16 cellular contexts compared by ENCODE assay signal in the genomic region with DNA sequence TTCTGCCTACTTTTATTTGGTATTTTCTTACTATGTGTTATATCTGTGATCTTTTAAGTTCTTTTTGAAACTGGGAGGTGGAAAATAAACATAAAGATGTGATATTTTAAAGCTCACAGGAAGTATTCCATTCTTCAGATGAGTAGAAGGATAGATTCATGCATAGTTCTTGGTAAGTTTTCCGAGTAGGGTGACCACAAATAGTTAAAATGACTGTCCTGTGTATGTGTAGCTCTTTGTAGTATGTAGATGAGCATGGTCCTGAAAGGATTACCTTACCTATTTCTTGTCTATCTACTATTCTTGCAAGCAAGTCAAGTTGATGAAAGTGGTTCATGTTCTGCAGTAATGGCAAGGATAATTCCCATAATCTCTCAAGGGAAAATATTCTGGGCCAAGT.
"Had no signal": no experiment of that assay in that cellular context is flagged by ENCODE, and none has a peak within 500 bp of the region (broad histone marks: within the 10 kb centered on the region; RNA-seq: fewer than 3 reads in every experiment).

No MANE protein-coding gene starts in this region.

- H3K4me3 Mint-ChIP-seq: activated CD4-positive, alpha-beta memory T cell treated with anti-CD3 and anti-CD28 coated beads, Interleukin-2, amount 10 ng/mL, durations not matched to agents 7 days and 5 days; activated naive CD8-positive, alpha-beta T cell treated with anti-CD3 and anti-CD28 coated beads, Interleukin-2, amount 10 ng/mL, durations not matched to agents 7 days and 5 days; naive thymus-derived CD4-positive, alpha-beta T cell had no signal

- H3K4me1 Mint-ChIP-seq: activated naive CD8-positive, alpha-beta T cell treated with anti-CD3 and anti-CD28 coated beads, Interleukin-2, amount 10 ng/mL, durations not matched to agents 7 days and 5 days had no signal

- DNase-seq: activated CD4-positive, alpha-beta memory T cell treated with anti-CD3 and anti-CD28 coated beads, Interleukin-2, amount 10 ng/mL, durations not matched to agents 7 days and 5 days; activated naive CD8-positive, alpha-beta T cell treated with anti-CD3 and anti-CD28 coated beads, Interleukin-2, amount 10 ng/mL, durations not matched to agents 7 days and 5 days; amygdala; cerebellar nuclear complex; esophagus squamous epithelium; gastrocnemius medialis; hippocampal formation; kidney glomerular epithelial cell; left ventricle myocardium inferior; naive thymus-derived CD4-positive, alpha-beta T cell; stimulated activated CD4-positive, alpha-beta T cell treated with anti-CD3 and anti-CD28 coated beads, Interleukin-2, amount 100 ng/mL, for 48 hours; stimulated activated naive CD4-positive, alpha-beta T cell treated with Interleukin-2 at 50 U/mL for 16 hours; T-helper 9 cell had no signal

- H3K27me3 ChIP-seq: esophagus squamous epithelium, gastrocnemius medialis, tibial nerve had no signal

- H3K4me1 ChIP-seq: prostate gland had no signal

- H3K27me3 Mint-ChIP-seq: activated CD4-positive, alpha-beta memory T cell treated with anti-CD3 and anti-CD28 coated beads, Interleukin-2, amount 10 ng/mL, durations not matched to agents 7 days and 5 days; activated naive CD8-positive, alpha-beta T cell treated with anti-CD3 and anti-CD28 coated beads, Interleukin-2, amount 10 ng/mL, durations not matched to agents 7 days and 5 days; naive thymus-derived CD4-positive, alpha-beta T cell had no signal

- H3K9me3 Mint-ChIP-seq: activated CD4-positive, alpha-beta memory T cell treated with anti-CD3 and anti-CD28 coated beads, Interleukin-2, amount 10 ng/mL, durations not matched to agents 7 days and 5 days had no signal

- H3K27ac Mint-ChIP-seq: activated CD4-positive, alpha-beta memory T cell treated with anti-CD3 and anti-CD28 coated beads, Interleukin-2, amount 10 ng/mL, durations not matched to agents 7 days and 5 days; activated naive CD8-positive, alpha-beta T cell treated with anti-CD3 and anti-CD28 coated beads, Interleukin-2, amount 10 ng/mL, durations not matched to agents 7 days and 5 days had no signal

- H3K9me3 ChIP-seq: esophagus squamous epithelium, gastrocnemius medialis, left ventricle myocardium inferior, prostate gland, tibial nerve had no signal

- H3K36me3 ChIP-seq: esophagus squamous epithelium, gastrocnemius medialis, left ventricle myocardium inferior, prostate gland, tibial nerve had no signal

- ATAC-seq: gastrocnemius medialis; naive thymus-derived CD4-positive, alpha-beta T cell had no signal

- H3K27ac ChIP-seq: coronary artery, esophagus squamous epithelium, left ventricle myocardium inferior, prostate gland, tibial nerve had no signal

- H3K4me3 ChIP-seq: coronary artery, esophagus squamous epithelium, gastrocnemius medialis, left ventricle myocardium inferior, prostate gland, tibial nerve had no signal
